ENCODE assay signal across 8 cellular contexts in the genomic region with DNA sequence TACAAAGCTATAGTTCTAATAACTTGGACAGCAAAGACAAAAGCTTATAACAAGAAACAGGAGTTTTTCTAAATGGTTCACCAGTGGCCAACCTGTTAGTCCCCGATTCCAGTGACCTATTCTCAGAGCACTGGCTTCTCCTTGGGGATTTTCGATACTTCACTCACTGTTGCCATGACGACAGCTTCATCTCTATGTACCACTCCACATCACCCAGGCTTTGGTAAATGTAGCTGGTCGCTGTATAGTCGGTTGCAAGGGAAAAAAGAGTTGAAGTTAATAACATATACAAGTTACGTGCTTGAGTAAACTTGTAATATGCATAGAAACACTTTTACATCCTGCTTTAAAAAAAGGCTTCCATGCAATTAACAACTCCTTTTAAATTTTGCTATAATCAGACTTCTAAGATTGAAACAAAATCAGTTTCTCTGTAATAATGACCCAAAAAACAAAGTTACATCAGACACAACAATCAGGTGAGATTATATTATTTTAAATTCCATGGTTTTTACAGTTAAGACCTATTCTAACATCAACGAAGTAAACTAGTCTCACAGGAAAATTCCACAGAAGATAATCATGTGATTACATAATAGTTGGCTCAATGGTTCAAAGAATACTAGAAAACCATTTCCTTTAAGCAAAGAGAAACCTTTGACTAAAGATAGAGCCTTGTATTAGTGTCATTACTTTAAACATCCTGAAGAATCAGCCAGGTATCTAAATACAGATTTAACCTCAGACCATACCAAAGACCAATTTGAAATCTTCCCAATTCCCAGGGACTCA. TPM values are rescaled to one million over a fixed set of nuclear protein-coding genes. Genes with fewer than 3 reads are reported as not detected.
A peak's percentile ranks its signal among the peaks of the same experiment; 100 is the strongest.
DNase-seq lines count a peak whose midpoint lies in the region.

No MANE protein-coding gene starts in this region.

- H3K9ac ChIP-seq in duodenal mucosa (ENCODE audit: low read depth in 1 of 2, low read length in 2 of 2), result peak overlapping the region in 1 of 2 donors; percentile 96

- H3K27ac ChIP-seq in duodenal mucosa (ENCODE audit: low read depth, low read length), result no peak overlapping the region

- H3K4me1 ChIP-seq in duodenal mucosa (ENCODE audit: control insufficient read depth in 1 of 2, insufficient read depth in 2 of 2, low read length in 2 of 2), result peaks cover 46 to 62% of the 10 kb centered on the region in 2 donors
- peaks cover 52% of the 10 kb centered on the region for H3K4me1 ChIP-seq in neuron (ENCODE audit: insufficient read depth, low read length)

- H2AFZ ChIP-seq in neuron (ENCODE audit: low read depth, low read length), result no peak overlapping the region

- intact Hi-C loops in posterior vena cava (cut with DNase I), result no loop called here

- H3K9me3 ChIP-seq in duodenal mucosa (ENCODE audit: control insufficient read depth in 1 of 2, low read length in 2 of 2), result no peaks in the 10 kb centered on the region
- no peaks in the 10 kb centered on the region for H3K9me3 ChIP-seq in neuron (ENCODE audit: low read length)

- H3K36me3 ChIP-seq in duodenal mucosa (ENCODE audit: control insufficient read depth in 1 of 2, insufficient read depth in 2 of 2, low read length in 2 of 2), result peaks cover 28 to 54% of the 10 kb centered on the region in 2 donors
- peaks cover 67% of the 10 kb centered on the region for H3K36me3 ChIP-seq in neuron (ENCODE audit: insufficient read depth, low read length)

- H3K27me3 ChIP-seq in duodenal mucosa (ENCODE audit: control insufficient read depth in 1 of 2, insufficient read depth in 2 of 2, low read length in 2 of 2), result no peaks in the 10 kb centered on the region
- no peaks in the 10 kb centered on the region for H3K27me3 ChIP-seq in neuron (ENCODE audit: insufficient read depth, low read length)

- H3K4me3 ChIP-seq in duodenal mucosa (ENCODE audit: low read depth in 1 of 2, low read length in 2 of 2) (peak overlapping the region; percentile 80 to 88), neuron (ENCODE audit: low read length) (peak overlapping the region; percentile 68)

- DNase-seq in DMS53 (lab: John Stamatoyannopoulos, UW), result peak; percentile 56
- DNase-seq in DMS53 treated with DMSO at 0.1 percent for 48 hours (lab: John Stamatoyannopoulos, UW; ENCODE audit: unreplicated experiment), result no peak
- peak; percentile 41 for DNase-seq in NCI-H1105 treated with DMSO at 0.1 percent for 48 hours (lab: John Stamatoyannopoulos, UW)
- DNase-seq in NCI-H187 (lab: John Stamatoyannopoulos, UW), result no peak
- no peak for DNase-seq in posterior vena cava (ENCODE audit: low spot score)
- no peak for DNase-seq in COLO829 (ENCODE audit: low spot score)

RNA-seq across cellular contexts. Expression of a gene that starts 2.9 kb away (rescaled TPM):
- 100 to 1,000 TPM in 1 of 2 donors, 10 to 100 TPM in 1; 84.5 to 125 TPM for total RNA-seq in posterior vena cava

Comparison
In these comparisons a context has a peak if more than half of its experiments do, and no peak if none do; other contexts are left out.
1. DNase-seq: peak in DMS53 (single experiment) and NCI-H1105 treated with DMSO at 0.1 percent for 48 hours (single experiment); none in DMS53 treated with DMSO at 0.1 percent for 48 hours (single experiment), NCI-H187 (0 of 2), posterior vena cava (single experiment) and COLO829 (single experiment).